27 cellular contexts compared by ENCODE assay signal in genomic region chr7:50300336-50300735, GRCh38. TPM values are rescaled to one million over a fixed set of nuclear protein-coding genes. Genes with fewer than 3 reads are reported as not detected.
DNase-seq lines count a peak whose midpoint lies in the region; ATAC-seq and TF ChIP-seq lines count a peak whose summit lies in the region.
"Had no signal": no experiment of that assay in that cellular context is flagged by ENCODE, and none has a peak within 500 bp of the region (broad histone marks: within the 10 kb centered on the region; RNA-seq: fewer than 3 reads in every experiment).

No MANE protein-coding gene starts in this region.

- peaks cover 6% of the 10 kb centered on the region for H3K4me1 ChIP-seq in MM.1S (ENCODE audit: low read length)
- H3K4me1 ChIP-seq: neural progenitor cell had no signal

- no peaks in the 10 kb centered on the region for H3K9me3 ChIP-seq in MM.1S (replicated peaks; ENCODE audit: insufficient read depth, low read length)
- H3K9me3 ChIP-seq: sigmoid colon had no signal

- peak overlapping the region; percentile 35; the same call in 1 of the 2 replicates for H3K4me2 ChIP-seq in MM.1S (ENCODE audit: low read depth, low read length)
- H3K4me2 ChIP-seq: GM23338, neural progenitor cell had no signal

- H3F3A ChIP-seq in MM.1S (ENCODE audit: insufficient read depth, low read length): peaks cover 5% of the 10 kb centered on the region

- H3K36me3 Mint-ChIP-seq in natural killer cell (no peaks in the 10 kb centered on the region), chondrocyte (ENCODE audit: low read depth) (no peaks in the 10 kb centered on the region)
- H3K36me3 Mint-ChIP-seq in natural killer cell treated with Interleukin-12 subunit alpha and Interleukin-12 subunit beta and Interleukin-15 and Interleukin-18, amount 100 ng/mL, for 72 hours: peaks cover 6% of the 10 kb centered on the region
- peaks cover 5% of the 10 kb centered on the region for H3K36me3 Mint-ChIP-seq in activated naive CD8-positive, alpha-beta T cell treated with anti-CD3 and anti-CD28 coated beads, Interleukin-2, amount 10 ng/mL, durations not matched to agents 7 days and 5 days
- H3K36me3 Mint-ChIP-seq in stimulated activated memory B cell treated with anti-CD40 and anti-IgM and Interleukin-4, amounts not matched to agents 10 μg/mL and 1 μg/mL and 100 μg/mL, for 72 hours: peaks cover 6% of the 10 kb centered on the region
- H3K36me3 Mint-ChIP-seq: neural progenitor cell, type B pancreatic cell had no signal

- H3K4me3 ChIP-seq in MM.1S (ENCODE audit: low read length): no peak overlapping the region
- H3K4me3 ChIP-seq: dorsolateral prefrontal cortex, GM23338, neural progenitor cell, sigmoid colon had no signal

- no peaks in the 10 kb centered on the region for H3K27me3 ChIP-seq in MM.1S (replicated peaks; ENCODE audit: insufficient read depth, low read length)

- TF ChIP-seq CTCF in natural killer cell (IDR thresholded peaks at IDR 0.05): no peak
- TF ChIP-seq CTCF in MM.1S (IDR thresholded peaks at IDR 0.05; ENCODE audit: low read length): no peak
- no peak for TF ChIP-seq CTCF in chondrocyte (IDR thresholded peaks at IDR 0.05)

- H3K79me2 ChIP-seq in MM.1S (ENCODE audit: low read length): peaks cover 14% of the 10 kb centered on the region

- H2AFZ ChIP-seq in MM.1S (ENCODE audit: low read length): no peak overlapping the region
- H2AFZ ChIP-seq: GM23338, neural progenitor cell had no signal

- H4K20me1 ChIP-seq in MM.1S (ENCODE audit: insufficient read depth, low read length): no peaks in the 10 kb centered on the region

- ATAC-seq in natural killer cell (no peak), GM19455 (IDR thresholded peaks at IDR 0.05; ENCODE audit: unreplicated experiment) (no peak)
- no peak for ATAC-seq in natural killer cell treated with Interleukin-12 subunit alpha and Interleukin-12 subunit beta and Interleukin-15 and Interleukin-18, amount 100 ng/mL, for 72 hours
- ATAC-seq in activated naive CD8-positive, alpha-beta T cell treated with anti-CD3 and anti-CD28 coated beads, Interleukin-2, amount 10 ng/mL, durations not matched to agents 7 days and 5 days (ENCODE audit: low read depth): no peak
- ATAC-seq in stimulated activated memory B cell treated with anti-CD40 and anti-IgM and Interleukin-4, amounts not matched to agents 10 μg/mL and 1 μg/mL and 100 μg/mL, for 72 hours: no peak
- ATAC-seq: GM23338, left ventricle myocardium superior, Right ventricle myocardium inferior had no signal

- no peak for DNase-seq in natural killer cell
- DNase-seq in natural killer cell treated with Interleukin-12 subunit alpha and Interleukin-12 subunit beta and Interleukin-15 and Interleukin-18, amount 100 ng/mL, for 72 hours (ENCODE audit: low spot score): no peak
- DNase-seq in MM.1S: peak; percentile 39
- no peak for DNase-seq in activated naive CD8-positive, alpha-beta T cell treated with anti-CD3 and anti-CD28 coated beads, Interleukin-2, amount 10 ng/mL, durations not matched to agents 7 days and 5 days
- DNase-seq in chondrocyte (ENCODE audit: low spot score): no peak
- no peak for DNase-seq in GM19240 (ENCODE audit: insufficient read length, low spot score)
- DNase-seq: aorta; caudate nucleus; DMS53; dorsolateral prefrontal cortex; islet precursor cell; left ventricle myocardium superior; midbrain; NCI-H1105 treated with DMSO at 0.1 percent for 48 hours; NCI-H2029; NCI-H226; NCI-H748 treated with DMSO at 0.1 percent for 48 hours; posterior cingulate gyrus; sigmoid colon; stimulated activated CD8-positive, alpha-beta memory T cell treated with anti-CD3 and anti-CD28 coated beads, Interleukin-4, amount 100 ng/mL, for 48 hours had no signal

- H3K9me2 ChIP-seq in MM.1S (replicated peaks; ENCODE audit: insufficient read depth, low read length): no peaks in the 10 kb centered on the region

- H3K27ac Mint-ChIP-seq in natural killer cell: peak overlapping the region; percentile 14 to 42
- H3K27ac Mint-ChIP-seq in natural killer cell treated with Interleukin-12 subunit alpha and Interleukin-12 subunit beta and Interleukin-15 and Interleukin-18, amount 100 ng/mL, for 72 hours: peak overlapping the region in 1 of 2 donors; percentile 7
- peak overlapping the region; percentile 61 for H3K27ac Mint-ChIP-seq in activated naive CD8-positive, alpha-beta T cell treated with anti-CD3 and anti-CD28 coated beads, Interleukin-2, amount 10 ng/mL, durations not matched to agents 7 days and 5 days
- H3K27ac Mint-ChIP-seq in stimulated activated memory B cell treated with anti-CD40 and anti-IgM and Interleukin-4, amounts not matched to agents 10 μg/mL and 1 μg/mL and 100 μg/mL, for 72 hours: peak overlapping the region; percentile 25
- no peak overlapping the region for H3K27ac Mint-ChIP-seq in chondrocyte (ENCODE audit: unreplicated experiment)
- H3K27ac Mint-ChIP-seq: GM23338, neural progenitor cell, type B pancreatic cell had no signal

- POLR2A ChIA-PET in activated naive CD8-positive, alpha-beta T cell treated with anti-CD3 and anti-CD28 coated beads, Interleukin-2, amount 10 ng/mL, durations not matched to agents 7 days and 5 days (lab: Charles Lee): interaction anchor here (1.0 to 2.4 kb wide), 6 partner anchors 10 to 86 kb away, joined by 3 to 11 read pairs (median 4); no protein-coding TSS in a partner anchor

- no peaks in the 10 kb centered on the region for H3K27me3 Mint-ChIP-seq in natural killer cell (ENCODE audit: low read depth in 2 of 2)
- no peaks in the 10 kb centered on the region for H3K27me3 Mint-ChIP-seq in natural killer cell treated with Interleukin-12 subunit alpha and Interleukin-12 subunit beta and Interleukin-15 and Interleukin-18, amount 100 ng/mL, for 72 hours
- H3K27me3 Mint-ChIP-seq in activated naive CD8-positive, alpha-beta T cell treated with anti-CD3 and anti-CD28 coated beads, Interleukin-2, amount 10 ng/mL, durations not matched to agents 7 days and 5 days: no peaks in the 10 kb centered on the region
- no peaks in the 10 kb centered on the region for H3K27me3 Mint-ChIP-seq in stimulated activated memory B cell treated with anti-CD40 and anti-IgM and Interleukin-4, amounts not matched to agents 10 μg/mL and 1 μg/mL and 100 μg/mL, for 72 hours
- H3K27me3 Mint-ChIP-seq in chondrocyte (ENCODE audit: low read depth): peaks cover 67% of the 10 kb centered on the region

- H3K4me1 Mint-ChIP-seq in natural killer cell: peaks cover 11 to 28% of the 10 kb centered on the region in 2 donors
- H3K4me1 Mint-ChIP-seq in natural killer cell treated with Interleukin-12 subunit alpha and Interleukin-12 subunit beta and Interleukin-15 and Interleukin-18, amount 100 ng/mL, for 72 hours (ENCODE audit: low read depth in 2 of 2): peaks cover 28 to 31% of the 10 kb centered on the region in 2 donors
- peaks cover 33% of the 10 kb centered on the region for H3K4me1 Mint-ChIP-seq in activated naive CD8-positive, alpha-beta T cell treated with anti-CD3 and anti-CD28 coated beads, Interleukin-2, amount 10 ng/mL, durations not matched to agents 7 days and 5 days
- H3K4me1 Mint-ChIP-seq in stimulated activated memory B cell treated with anti-CD40 and anti-IgM and Interleukin-4, amounts not matched to agents 10 μg/mL and 1 μg/mL and 100 μg/mL, for 72 hours: peaks cover 35% of the 10 kb centered on the region
- H3K4me1 Mint-ChIP-seq in chondrocyte (ENCODE audit: low read depth): no peaks in the 10 kb centered on the region

- no peaks in the 10 kb centered on the region for H3K36me3 ChIP-seq in MM.1S (replicated peaks; ENCODE audit: insufficient read depth, low read length)
- H3K36me3 ChIP-seq: neural progenitor cell, sigmoid colon had no signal

- intact Hi-C loops in natural killer cell (cut with micrococcal nuclease): no loop called here

- no peaks in the 10 kb centered on the region for H3K9me3 Mint-ChIP-seq in natural killer cell
- H3K9me3 Mint-ChIP-seq in natural killer cell treated with Interleukin-12 subunit alpha and Interleukin-12 subunit beta and Interleukin-15 and Interleukin-18, amount 100 ng/mL, for 72 hours: no peaks in the 10 kb centered on the region
- no peaks in the 10 kb centered on the region for H3K9me3 Mint-ChIP-seq in activated naive CD8-positive, alpha-beta T cell treated with anti-CD3 and anti-CD28 coated beads, Interleukin-2, amount 10 ng/mL, durations not matched to agents 7 days and 5 days
- H3K9me3 Mint-ChIP-seq in stimulated activated memory B cell treated with anti-CD40 and anti-IgM and Interleukin-4, amounts not matched to agents 10 μg/mL and 1 μg/mL and 100 μg/mL, for 72 hours: no peaks in the 10 kb centered on the region
- H3K9me3 Mint-ChIP-seq in chondrocyte (ENCODE audit: low read depth): no peaks in the 10 kb centered on the region
- H3K9me3 Mint-ChIP-seq: type B pancreatic cell had no signal

- H3K27ac ChIP-seq in MM.1S (ENCODE audit: low read length): no peak overlapping the region
- H3K27ac ChIP-seq: dorsolateral prefrontal cortex, neural progenitor cell, sigmoid colon had no signal

- no peak overlapping the region for H3K4me3 Mint-ChIP-seq in natural killer cell
- H3K4me3 Mint-ChIP-seq in natural killer cell treated with Interleukin-12 subunit alpha and Interleukin-12 subunit beta and Interleukin-15 and Interleukin-18, amount 100 ng/mL, for 72 hours: no peak overlapping the region
- peak overlapping the region; percentile 66 for H3K4me3 Mint-ChIP-seq in activated naive CD8-positive, alpha-beta T cell treated with anti-CD3 and anti-CD28 coated beads, Interleukin-2, amount 10 ng/mL, durations not matched to agents 7 days and 5 days
- no peak overlapping the region for H3K4me3 Mint-ChIP-seq in stimulated activated memory B cell treated with anti-CD40 and anti-IgM and Interleukin-4, amounts not matched to agents 10 μg/mL and 1 μg/mL and 100 μg/mL, for 72 hours
- H3K4me3 Mint-ChIP-seq in chondrocyte (ENCODE audit: unreplicated experiment): no peak overlapping the region
- H3K4me3 Mint-ChIP-seq: GM23338, neural progenitor cell, type B pancreatic cell had no signal

- H3K9ac ChIP-seq in MM.1S (ENCODE audit: low read length): no peak overlapping the region
- H3K9ac ChIP-seq: neural progenitor cell had no signal

RNA-seq across cellular contexts. Expression of gene IKZF1, which starts 4.2 kb away (rescaled TPM):
- total RNA-seq in natural killer cell: 100 to 1,000 TPM; 294 to 391 (median 350) TPM
- 100 to 1,000 TPM; 290 to 416 TPM for total RNA-seq in natural killer cell treated with Interleukin-12 subunit alpha and Interleukin-12 subunit beta and Interleukin-15 and Interleukin-18, amount 100 ng/mL, for 72 hours
- 100 to 1,000 TPM; 383 to 410 TPM for total RNA-seq in activated naive CD8-positive, alpha-beta T cell treated with anti-CD3 and anti-CD28 coated beads, Interleukin-2, amount 10 ng/mL, durations not matched to agents 7 days and 5 days
- total RNA-seq in chondrocyte: not detected in 3 replicates
- total RNA-seq: M059J had no signal

Comparison
In these comparisons a context has a peak if more than half of its experiments do, and no peak if none do; other contexts are left out.
1. RNA of gene IKZF1, which starts 4.2 kb away (total RNA-seq): 290 to 416 TPM in natural killer cell treated with Interleukin-12 subunit alpha and Interleukin-12 subunit beta and Interleukin-15 and Interleukin-18, amount 100 ng/mL, for 72 hours, 383 to 410 TPM in activated naive CD8-positive, alpha-beta T cell treated with anti-CD3 and anti-CD28 coated beads, Interleukin-2, amount 10 ng/mL, durations not matched to agents 7 days and 5 days and 294 to 391 TPM in natural killer cell; not detected in chondrocyte; every median in the first group is over 100 times any median in the second.